Comparison of ENCODE assay signal across 30 cellular contexts in the genomic region with DNA sequence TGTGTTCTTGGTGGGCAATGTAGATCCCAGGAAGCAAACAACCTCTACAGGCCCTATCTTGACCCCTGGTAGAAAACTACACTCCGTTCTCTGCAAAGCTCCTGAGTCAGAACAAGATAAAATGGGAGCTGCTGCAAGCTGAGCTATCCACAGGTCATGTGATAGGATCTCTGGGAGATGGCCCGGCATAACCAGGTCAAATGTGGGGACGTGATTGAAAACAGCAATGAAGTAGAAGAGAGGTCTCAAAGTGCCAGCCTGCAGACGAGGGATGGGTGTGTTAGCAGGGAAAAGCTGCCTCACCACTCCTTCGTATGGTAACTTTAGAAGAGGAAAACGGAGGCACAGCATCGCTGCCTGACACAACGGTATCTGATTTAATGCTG. TPM values are rescaled to one million over a fixed set of nuclear protein-coding genes. Genes with fewer than 3 reads are reported as not detected.
DNase-seq lines count a peak whose midpoint lies in the region; ATAC-seq and TF ChIP-seq lines count a peak whose summit lies in the region.
"Had no signal": no experiment of that assay in that cellular context is flagged by ENCODE, and none has a peak within 500 bp of the region (broad histone marks: within the 10 kb centered on the region; RNA-seq: fewer than 3 reads in every experiment).

No MANE protein-coding gene starts in this region.

- TF ChIP-seq CTCF in SK-N-SH (IDR thresholded peaks at IDR 0.05): no peak
- TF ChIP-seq CTCF in heart left ventricle (IDR thresholded peaks at IDR 0.05): no peak
- TF ChIP-seq CTCF in parathyroid adenoma (IDR thresholded peaks at IDR 0.05): no peak

- ATAC-seq in SK-N-SH treated with all-trans-retinoic acid at 6 μM for 48 hours: no peak
- peak; percentile 44 to 68 (median 52) for ATAC-seq in heart left ventricle
- ATAC-seq: GM12878, GM23338 had no signal

- CTCF ChIA-PET in SK-N-SH (lab: Yijun Ruan, JAX): interaction anchor here (1.0 to 3.4 kb wide), 5 partner anchors 11 to 230 kb away, joined by 3 to 18 read pairs (median 3); a partner anchor contains a TSS

- H3K27me3 ChIP-seq in SK-N-SH (ENCODE audit: insufficient read depth) (no peaks in the 10 kb centered on the region), heart left ventricle (peaks cover 0 to 6% (median 0%) of the 10 kb centered on the region in 9 donors), parathyroid adenoma (ENCODE audit: control insufficient read depth, insufficient read depth, low read length) (no peaks in the 10 kb centered on the region)
- H3K27me3 ChIP-seq: BLaER1, Peyer's patch had no signal

- no peak for TF ChIP-seq EP300 in SK-N-SH (IDR thresholded peaks at IDR 0.05; ENCODE audit: borderline replicate concordance in 1 of 2, low read depth in 1 of 2, low read length in 1 of 2)

- TF ChIP-seq POLR2A in heart left ventricle (IDR thresholded peaks at IDR 0.05): no peak

- H3K36me3 ChIP-seq in SK-N-SH (replicated peaks in 1 of 2; ENCODE audit: control insufficient read depth in 1 of 2, insufficient read depth in 2 of 2, low read length in 1 of 2) (no peaks in the 10 kb centered on the region), heart left ventricle (no peaks in the 10 kb centered on the region), parathyroid adenoma (ENCODE audit: control insufficient read depth, insufficient read depth, low read length) (no peaks in the 10 kb centered on the region)
- H3K36me3 ChIP-seq: BLaER1, Peyer's patch, SJSA1 had no signal

- no peaks in the 10 kb centered on the region for H3K9me3 ChIP-seq in SK-N-SH
- H3K9me3 ChIP-seq in heart left ventricle: no peaks in the 10 kb centered on the region
- H3K9me3 ChIP-seq in parathyroid adenoma (ENCODE audit: control insufficient read depth, low read length): no peaks in the 10 kb centered on the region
- H3K9me3 ChIP-seq: BLaER1, Caco-2, Peyer's patch, SJSA1 had no signal

- intact Hi-C loops in heart left ventricle (cut with DNase I): no loop called here

- no peaks in the 10 kb centered on the region for H3K9me2 ChIP-seq in SK-N-SH

- no peak overlapping the region for H3K4me2 ChIP-seq in SK-N-SH
- no peak overlapping the region for H3K4me2 ChIP-seq in parathyroid adenoma (ENCODE audit: low read length)
- H3K4me2 ChIP-seq: BLaER1, GM23338 had no signal

- H3K9ac ChIP-seq in SK-N-SH: no peak overlapping the region
- H3K9ac ChIP-seq in parathyroid adenoma: no peak overlapping the region
- H3K9ac ChIP-seq: BLaER1 had no signal

- H3K4me3 ChIP-seq in SK-N-SH (ENCODE audit: low read depth in 2 of 2, low read length in 1 of 2) (no peak overlapping the region), heart left ventricle (no peak overlapping the region), parathyroid adenoma (ENCODE audit: low read depth, low read length) (no peak overlapping the region)
- H3K4me3 ChIP-seq: BLaER1, GM12878, GM23338, Peyer's patch, SJSA1 had no signal

- no peak overlapping the region for H2AFZ ChIP-seq in SK-N-SH (ENCODE audit: low read depth)
- H2AFZ ChIP-seq in parathyroid adenoma: peak overlapping the region; percentile 19
- H2AFZ ChIP-seq: GM23338 had no signal

- WGBS in SK-N-SH (ENCODE audit: low lambda C conversion rate): 71% methylated on average over 8 of the region's 8 CpGs
- WGBS in heart left ventricle, 4 donors: 59 to 65% (median 62%) methylated on average over 8 of the region's 8 CpGs

- no peak for TF ChIP-seq RAD21 in SK-N-SH (IDR thresholded peaks at IDR 0.05; ENCODE audit: low read length)

- H3K4me1 ChIP-seq in SK-N-SH (ENCODE audit: control insufficient read depth in 1 of 2, insufficient read depth in 2 of 2, low read depth in 1 of 2, low read length in 1 of 2): peaks cover 0 to 10% of the 10 kb centered on the region in 2 experiments; a peak in 1 of 4 replicates
- peaks cover 0 to 49% (median 19%) of the 10 kb centered on the region in 12 donors for H3K4me1 ChIP-seq in heart left ventricle
- H3K4me1 ChIP-seq in parathyroid adenoma: peaks cover 9% of the 10 kb centered on the region
- H3K4me1 ChIP-seq: BLaER1, Peyer's patch, SJSA1 had no signal

- H4K20me1 ChIP-seq in SK-N-SH (ENCODE audit: insufficient read depth): no peaks in the 10 kb centered on the region
- H4K20me1 ChIP-seq: BLaER1 had no signal

- H3K27ac ChIP-seq in SK-N-SH (ENCODE audit: low read depth in 2 of 2, low read length in 1 of 2) (no peak overlapping the region), heart left ventricle (peak overlapping the region; percentile 31 to 90 (median 68)), parathyroid adenoma (no peak overlapping the region)
- H3K27ac ChIP-seq: 22Rv1, BLaER1, HL-60, Peyer's patch, SJSA1 had no signal

- peak; percentile 28 for DNase-seq in SK-N-SH
- no peak for DNase-seq in heart left ventricle
- no peak for DNase-seq in activated CD4-positive, alpha-beta T cell treated with anti-CD3 and anti-CD28 coated beads, Interleukin-2, amount 50 U/mL, for 48 hours
- DNase-seq in T-helper 1 cell: no peak
- DNase-seq in CD1c-positive myeloid dendritic cell (ENCODE audit: extremely low spot score): no peak
- no peak for DNase-seq in activated CD4-positive, alpha-beta T cell treated with anti-CD3 and anti-CD28 coated beads for 4 hours
- DNase-seq: ACHN; Caco-2; CD4-positive, alpha-beta memory T cell; DMS 273 treated with DMSO at 0.1 percent for 48 hours; DMS79 treated with DMSO at 0.1 percent for 48 hours; HCEC 1CT; KG1; NCI-H1092 treated with DMSO at 0.1 percent for 48 hours; NCI-H1436 treated with DMSO at 0.1 percent for 48 hours; NCI-H1930; NCI-H2227 treated with DMSO at 0.1 percent for 48 hours; NCI-H510A treated with DMSO at 0.1 percent for 48 hours; NCI-H748 treated with DMSO at 0.1 percent for 48 hours; NK-92 treated with Interleukin-12 subunit alpha and Interleukin-12 subunit beta, amount 100 ng/mL, for 24 hours; Peyer's patch had no signal

- no peaks in the 10 kb centered on the region for H3K79me2 ChIP-seq in SK-N-SH (ENCODE audit: insufficient read depth)
- peaks cover 20% of the 10 kb centered on the region for H3K79me2 ChIP-seq in parathyroid adenoma

- POLR2A ChIA-PET in SK-N-SH (lab: Yijun Ruan, JAX): no interaction called here

- H3F3A ChIP-seq in SK-N-SH (replicated peaks; ENCODE audit: insufficient read depth): no peaks in the 10 kb centered on the region

TF ChIP-seq in SK-N-SH, 30 proteins besides CTCF, POLR2A, EP300 and RAD21 (continues in another document):
- TF ChIP-seq SIN3A (IDR thresholded peaks at IDR 0.05; ENCODE audit: borderline replicate concordance, low read depth, low read length): no peak
- no peak for TF ChIP-seq MEF2A (IDR thresholded peaks at IDR 0.05; ENCODE audit: borderline replicate concordance, low read depth)

TF ChIP-seq in SK-N-SH treated with all-trans-retinoic acid at 6 μM for 48 hours, 23 proteins besides CTCF, POLR2A, EP300 and RAD21 (continues in another document):
- TF ChIP-seq CSDC2 (CRISPR knock-in tag; IDR thresholded peaks at IDR 0.05): no peak
- no peak for TF ChIP-seq TCF4 (CRISPR knock-in tag; IDR thresholded peaks at IDR 0.05; ENCODE audit: borderline replicate concordance)
- no peak for TF ChIP-seq ZNF8 (CRISPR knock-in tag; IDR thresholded peaks at IDR 0.05)
- no peak for TF ChIP-seq TOX (CRISPR knock-in tag; IDR thresholded peaks at IDR 0.05; ENCODE audit: borderline replicate concordance)
- TF ChIP-seq, protein P1, sequence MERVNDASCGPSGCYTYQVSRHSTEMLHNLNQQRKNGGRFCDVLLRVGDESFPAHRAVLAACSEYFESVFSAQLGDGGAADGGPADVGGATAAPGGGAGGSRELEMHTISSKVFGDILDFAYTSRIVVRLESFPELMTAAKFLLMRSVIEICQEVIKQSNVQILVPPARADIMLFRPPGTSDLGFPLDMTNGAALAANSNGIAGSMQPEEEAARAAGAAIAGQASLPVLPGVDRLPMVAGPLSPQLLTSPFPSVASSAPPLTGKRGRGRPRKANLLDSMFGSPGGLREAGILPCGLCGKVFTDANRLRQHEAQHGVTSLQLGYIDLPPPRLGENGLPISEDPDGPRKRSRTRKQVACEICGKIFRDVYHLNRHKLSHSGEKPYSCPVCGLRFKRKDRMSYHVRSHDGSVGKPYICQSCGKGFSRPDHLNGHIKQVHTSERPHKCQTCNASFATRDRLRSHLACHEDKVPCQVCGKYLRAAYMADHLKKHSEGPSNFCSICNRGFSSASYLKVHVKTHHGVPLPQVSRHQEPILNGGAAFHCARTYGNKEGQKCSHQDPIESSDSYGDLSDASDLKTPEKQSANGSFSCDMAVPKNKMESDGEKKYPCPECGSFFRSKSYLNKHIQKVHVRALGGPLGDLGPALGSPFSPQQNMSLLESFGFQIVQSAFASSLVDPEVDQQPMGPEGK (CRISPR knock-in tag; IDR thresholded peaks at IDR 0.05; ENCODE audit: borderline replicate concordance): no peak
- no peak for TF ChIP-seq ZFP30 (CRISPR knock-in tag; IDR thresholded peaks at IDR 0.05)
- no peak for TF ChIP-seq ESRRG (CRISPR knock-in tag; IDR thresholded peaks at IDR 0.05)
- TF ChIP-seq, protein P2, sequence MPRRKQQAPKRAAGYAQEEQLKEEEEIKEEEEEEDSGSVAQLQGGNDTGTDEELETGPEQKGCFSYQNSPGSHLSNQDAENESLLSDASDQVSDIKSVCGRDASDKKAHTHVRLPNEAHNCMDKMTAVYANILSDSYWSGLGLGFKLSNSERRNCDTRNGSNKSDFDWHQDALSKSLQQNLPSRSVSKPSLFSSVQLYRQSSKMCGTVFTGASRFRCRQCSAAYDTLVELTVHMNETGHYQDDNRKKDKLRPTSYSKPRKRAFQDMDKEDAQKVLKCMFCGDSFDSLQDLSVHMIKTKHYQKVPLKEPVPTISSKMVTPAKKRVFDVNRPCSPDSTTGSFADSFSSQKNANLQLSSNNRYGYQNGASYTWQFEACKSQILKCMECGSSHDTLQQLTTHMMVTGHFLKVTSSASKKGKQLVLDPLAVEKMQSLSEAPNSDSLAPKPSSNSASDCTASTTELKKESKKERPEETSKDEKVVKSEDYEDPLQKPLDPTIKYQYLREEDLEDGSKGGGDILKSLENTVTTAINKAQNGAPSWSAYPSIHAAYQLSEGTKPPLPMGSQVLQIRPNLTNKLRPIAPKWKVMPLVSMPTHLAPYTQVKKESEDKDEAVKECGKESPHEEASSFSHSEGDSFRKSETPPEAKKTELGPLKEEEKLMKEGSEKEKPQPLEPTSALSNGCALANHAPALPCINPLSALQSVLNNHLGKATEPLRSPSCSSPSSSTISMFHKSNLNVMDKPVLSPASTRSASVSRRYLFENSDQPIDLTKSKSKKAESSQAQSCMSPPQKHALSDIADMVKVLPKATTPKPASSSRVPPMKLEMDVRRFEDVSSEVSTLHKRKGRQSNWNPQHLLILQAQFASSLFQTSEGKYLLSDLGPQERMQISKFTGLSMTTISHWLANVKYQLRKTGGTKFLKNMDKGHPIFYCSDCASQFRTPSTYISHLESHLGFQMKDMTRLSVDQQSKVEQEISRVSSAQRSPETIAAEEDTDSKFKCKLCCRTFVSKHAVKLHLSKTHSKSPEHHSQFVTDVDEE (CRISPR knock-in tag; IDR thresholded peaks at IDR 0.05): no peak
- no peak for TF ChIP-seq ZC3H10 (CRISPR knock-in tag; IDR thresholded peaks at IDR 0.05)
- no peak for TF ChIP-seq ISL1 (CRISPR knock-in tag; IDR thresholded peaks at IDR 0.05)

RNA-seq across cellular contexts. Expression of a gene that starts 25.0 kb away (rescaled TPM):
- polyA plus RNA-seq in SK-N-SH (2012; rRNA removed): 3.5 and 3.7 TPM in 2 replicates
- 2.2 and 3.1 TPM in 2 replicates for polyA plus RNA-seq in SK-N-SH (2012; cell fraction: cytosol; rRNA removed)
- polyA plus RNA-seq in SK-N-SH (2012; cell fraction: nucleus; rRNA removed): 3.2 and 3.9 TPM in 2 replicates
- total RNA-seq in heart left ventricle: 1 to 10 TPM; 1.9 to 4.8 (median 3.4) TPM
- polyA plus RNA-seq in heart left ventricle: 1 to 10 TPM in 1 of 2 donors, under 1 TPM in 1; 0.72 to 3.8 TPM
- total RNA-seq: HT-29, SJSA1 had no signal

Comparison
In these comparisons a context has a peak if more than half of its experiments do, and no peak if none do; other contexts are left out.
1. H3K27ac ChIP-seq: peak in heart left ventricle (12 of 12); none in SK-N-SH (0 of 2) and parathyroid adenoma (single experiment).